11 cellular contexts compared by ENCODE assay signal in genomic region chr20:51413753-51414323, GRCh38.
DNase-seq lines count a peak whose midpoint lies in the region; ATAC-seq lines count a peak whose summit lies in the region.
"Had no signal": no experiment of that assay in that cellular context is flagged by ENCODE, and none has a peak within 500 bp of the region (broad histone marks: within the 10 kb centered on the region; RNA-seq: fewer than 3 reads in every experiment).

No MANE protein-coding gene starts in this region.

- peaks cover 25% of the 10 kb centered on the region for H3K36me3 Mint-ChIP-seq in CD4-positive, CD25-positive, alpha-beta regulatory T cell

- H3K4me1 ChIP-seq in CD4-positive, CD25-positive, alpha-beta regulatory T cell (ENCODE audit: control insufficient read depth, insufficient read depth, low read length, poor library complexity, severe bottlenecking): peaks cover 45% of the 10 kb centered on the region
- peaks cover 50% of the 10 kb centered on the region for H3K4me1 ChIP-seq in effector memory CD4-positive, alpha-beta T cell (ENCODE audit: control insufficient read depth, insufficient read depth, low read length, poor library complexity, severe bottlenecking)

- H3K9me3 ChIP-seq in CD4-positive, CD25-positive, alpha-beta regulatory T cell (ENCODE audit: control insufficient read depth in 2 of 2, low read length in 2 of 2): peaks cover 0 to 6% of the 10 kb centered on the region in 2 experiments
- H3K9me3 ChIP-seq in effector memory CD4-positive, alpha-beta T cell (ENCODE audit: control insufficient read depth, low read length): no peaks in the 10 kb centered on the region

- H3K4me1 Mint-ChIP-seq in CD4-positive, CD25-positive, alpha-beta regulatory T cell: peaks cover 15 to 67% (median 42%) of the 10 kb centered on the region in 4 donors

- H3K9me3 Mint-ChIP-seq in CD4-positive, CD25-positive, alpha-beta regulatory T cell: peaks cover 0 to 3% (median 0%) of the 10 kb centered on the region in 7 donors

- peak in 1 of 3 donors; percentile 52 for DNase-seq in CD4-positive, CD25-positive, alpha-beta regulatory T cell
- DNase-seq in effector memory CD4-positive, alpha-beta T cell: no peak
- DNase-seq in NCI-H128 (lab: John Stamatoyannopoulos, UW; ENCODE audit: unreplicated experiment): no peak
- no peak for DNase-seq in SIG-M5 treated with dmso at 0.1 percent for 504 hours (lab: John Stamatoyannopoulos, UW; ENCODE audit: unreplicated experiment)
- DNase-seq in T-helper 9 cell: no peak
- DNase-seq: NCI-H2029 treated with DMSO at 0.1 percent for 48 hours, OCI-M1 had no signal

- H3K27me3 Mint-ChIP-seq in CD4-positive, CD25-positive, alpha-beta regulatory T cell: no peaks in the 10 kb centered on the region

- peak; percentile 64 to 67 for ATAC-seq in CD4-positive, CD25-positive, alpha-beta regulatory T cell (ENCODE audit: low read depth in 2 of 2)
- ATAC-seq in GM18499 (IDR thresholded peaks at IDR 0.05; ENCODE audit: insufficient read depth, unreplicated experiment): peak; percentile 49
- ATAC-seq in HG03432 (IDR thresholded peaks at IDR 0.05; ENCODE audit: unreplicated experiment): peak; percentile 48
- ATAC-seq in HG03095 (IDR thresholded peaks at IDR 0.05; ENCODE audit: unreplicated experiment): no peak
- ATAC-seq: K562 had no signal

- peak overlapping the region in 3 of 4 donors; percentile 13 to 52 (median 31) for H3K4me3 Mint-ChIP-seq in CD4-positive, CD25-positive, alpha-beta regulatory T cell

- peak overlapping the region; percentile 71 to 94 (median 80) for H3K27ac Mint-ChIP-seq in CD4-positive, CD25-positive, alpha-beta regulatory T cell

- H3K27me3 ChIP-seq in CD4-positive, CD25-positive, alpha-beta regulatory T cell (ENCODE audit: control insufficient read depth, insufficient read depth, low read length): no peaks in the 10 kb centered on the region
- H3K27me3 ChIP-seq in effector memory CD4-positive, alpha-beta T cell (replicated peaks; ENCODE audit: control insufficient read depth, insufficient read depth, low read length, poor library complexity, severe bottlenecking): no peaks in the 10 kb centered on the region

- peak overlapping the region; percentile 60 for H3K27ac ChIP-seq in CD4-positive, CD25-positive, alpha-beta regulatory T cell (ENCODE audit: insufficient read depth, low read length, poor library complexity, severe bottlenecking)
- H3K27ac ChIP-seq in effector memory CD4-positive, alpha-beta T cell (ENCODE audit: insufficient read depth, low read length, poor library complexity, severe bottlenecking): peak overlapping the region; percentile 36

- peaks cover 27% of the 10 kb centered on the region for H3K36me3 ChIP-seq in CD4-positive, CD25-positive, alpha-beta regulatory T cell (ENCODE audit: control insufficient read depth, insufficient read depth, low read length)
- peaks cover 9% of the 10 kb centered on the region for H3K36me3 ChIP-seq in effector memory CD4-positive, alpha-beta T cell (ENCODE audit: control insufficient read depth, insufficient read depth, low read length)

- peak overlapping the region; percentile 41 for H3K4me3 ChIP-seq in CD4-positive, CD25-positive, alpha-beta regulatory T cell (ENCODE audit: low read depth, low read length)
- H3K4me3 ChIP-seq in effector memory CD4-positive, alpha-beta T cell (ENCODE audit: insufficient read depth, low read depth, low read length, poor library complexity, severe bottlenecking): no peak overlapping the region
- H3K4me3 ChIP-seq: K562 had no signal
